8 cellular contexts compared by ENCODE assay signal in the genomic region with DNA sequence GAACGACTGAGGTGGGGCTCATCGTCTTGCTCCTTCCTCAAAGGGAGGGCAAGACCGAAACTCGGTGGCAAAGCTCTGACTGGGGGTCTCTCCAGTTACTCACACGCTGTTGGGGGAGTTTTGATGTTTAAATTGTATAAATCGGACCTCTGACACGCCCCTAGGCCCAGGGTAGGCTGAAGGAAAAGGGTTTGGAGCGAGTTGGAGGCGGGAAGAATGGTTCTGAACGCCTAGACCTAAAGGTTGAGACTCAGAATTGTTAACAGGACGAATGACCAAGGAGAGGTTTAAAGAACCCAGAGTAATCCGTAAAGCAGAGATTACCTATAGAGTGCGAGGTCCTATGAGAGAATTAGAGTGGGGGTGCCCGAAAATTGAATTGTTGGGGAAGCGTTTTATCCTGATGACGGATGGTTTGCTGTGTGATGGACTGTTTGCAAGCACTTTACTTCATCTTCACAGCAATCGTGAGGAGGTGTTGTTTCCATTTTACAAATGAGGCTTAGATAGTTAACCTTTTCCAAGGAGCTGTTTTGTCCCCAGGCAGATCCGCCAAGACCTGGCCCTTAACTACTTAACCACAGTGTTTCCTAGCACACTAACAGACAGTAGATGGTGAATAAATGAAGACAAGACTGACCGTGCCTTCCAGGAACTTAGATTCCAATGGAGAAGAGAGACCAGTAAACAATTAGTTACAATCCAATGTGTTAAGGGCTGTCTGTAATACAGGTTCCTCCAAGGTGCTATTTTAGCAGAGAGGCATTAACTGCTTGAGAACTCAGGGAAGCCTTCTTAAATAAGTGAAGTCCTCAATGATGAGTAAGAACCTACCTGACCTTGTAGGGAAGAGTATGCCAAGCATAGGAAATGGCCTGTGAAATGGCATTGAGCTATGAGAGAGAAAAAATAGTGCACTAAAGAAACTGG. TPM values are rescaled to one million over a fixed set of nuclear protein-coding genes. Genes with fewer than 3 reads are reported as not detected.
DNase-seq lines count a peak whose midpoint lies in the region; ATAC-seq and TF ChIP-seq lines count a peak whose summit lies in the region.

No MANE protein-coding gene starts in this region.

- no peaks in the 10 kb centered on the region for H3K9me3 ChIP-seq in CD4-positive, alpha-beta memory T cell (ENCODE audit: control insufficient read depth in 1 of 2, low read length in 2 of 2)
- no peaks in the 10 kb centered on the region for H3K9me3 ChIP-seq in mucosa of descending colon

- POLR2A ChIA-PET in CD4-positive, alpha-beta memory T cell (lab: Charles Lee; ENCODE audit: partially characterized antibody) = interaction anchor here (1.0 to 2.4 kb wide), 8 partner anchors 20 to 820 kb away, joined by 3 to 22 read pairs (median 6); a partner anchor contains a TSS

- H3K27me3 Mint-ChIP-seq in CD4-positive, alpha-beta memory T cell = no peaks in the 10 kb centered on the region

- H3K36me3 ChIP-seq in CD4-positive, alpha-beta memory T cell (ENCODE audit: insufficient read depth, low read length) = no peaks in the 10 kb centered on the region
- H3K36me3 ChIP-seq in mucosa of descending colon (ENCODE audit: low read depth) = no peaks in the 10 kb centered on the region

- H3K27me3 ChIP-seq in CD4-positive, alpha-beta memory T cell (ENCODE audit: insufficient read depth, low read length) = no peaks in the 10 kb centered on the region

- no peak for TF ChIP-seq CTCF in mucosa of descending colon (IDR thresholded peaks at IDR 0.05)

- H3K4me3 Mint-ChIP-seq in CD4-positive, alpha-beta memory T cell = peak overlapping the region; percentile 94 to 98 (median 96)

- peak overlapping the region; percentile 95 for H3K27ac ChIP-seq in CD4-positive, alpha-beta memory T cell (ENCODE audit: low read depth, low read length)
- H3K27ac ChIP-seq in cingulate gyrus (ENCODE audit: low read depth, low read length) = peak overlapping the region; percentile 95

- peaks cover 36 to 49% (median 43%) of the 10 kb centered on the region in 4 donors for H3K4me1 Mint-ChIP-seq in CD4-positive, alpha-beta memory T cell

- peak overlapping the region; percentile 91 to 100 (median 99) for H3K27ac Mint-ChIP-seq in CD4-positive, alpha-beta memory T cell

- ATAC-seq in mucosa of descending colon = peak; percentile 5
- no peak for ATAC-seq in HG02973 (IDR thresholded peaks at IDR 0.05; ENCODE audit: unreplicated experiment)
- ATAC-seq in GM21717 (IDR thresholded peaks at IDR 0.05; ENCODE audit: unreplicated experiment) = no peak

- H3K9me3 Mint-ChIP-seq in CD4-positive, alpha-beta memory T cell = peaks cover 0 to 3% (median 0%) of the 10 kb centered on the region in 8 donors

- DNase-seq in CD4-positive, alpha-beta memory T cell = no peak
- peak; percentile 38 for DNase-seq in NAMALWA (ENCODE audit: low spot score)
- peak in 1 of 3 donors; percentile 18 for DNase-seq in mucosa of descending colon
- DNase-seq in activated CD4-positive, CD25-positive, alpha-beta regulatory T cell treated with anti-CD3 and anti-CD28 coated beads, Interleukin-2, amount 50 U/mL, for 72 hours = no peak
- no peak for DNase-seq in UCSD-AML1 (lab: John Stamatoyannopoulos, UW; ENCODE audit: unreplicated experiment)

- H3K36me3 Mint-ChIP-seq in CD4-positive, alpha-beta memory T cell = peaks cover 0 to 8% of the 10 kb centered on the region in 2 donors

- intact Hi-C loops in CD4-positive, alpha-beta memory T cell (cut with micrococcal nuclease) = loop anchor here (1.0 to 5.0 kb wide), 6 partner anchors 25 to 1775 kb away; a partner anchor contains a TSS
- intact Hi-C loops in mucosa of descending colon (cut with DNase I, micrococcal nuclease) = no loop called here

- peaks cover 47% of the 10 kb centered on the region for H3K4me1 ChIP-seq in CD4-positive, alpha-beta memory T cell (ENCODE audit: insufficient read depth, low read length)
- peaks cover 19% of the 10 kb centered on the region for H3K4me1 ChIP-seq in mucosa of descending colon (ENCODE audit: low read depth)

- H3K4me3 ChIP-seq in CD4-positive, alpha-beta memory T cell (ENCODE audit: low read length in 2 of 2) = peak overlapping the region; percentile 90 to 98
- H3K4me3 ChIP-seq in mucosa of descending colon = peak overlapping the region; percentile 100

- CTCF ChIA-PET in CD4-positive, alpha-beta memory T cell (lab: Charles Lee; ENCODE audit: partially characterized antibody) = interaction anchor here (1.0 to 2.8 kb wide), 2 partner anchors 25 to 36 kb away, joined by 3 to 11 read pairs; a partner anchor contains a TSS

RNA-seq across cellular contexts. Expression of a gene that starts 0.9 kb away (rescaled TPM):
- total RNA-seq in CD4-positive, alpha-beta memory T cell = 10 to 100 TPM; 71.2 to 72.8 TPM
- 100 to 1,000 TPM; 199 to 227 TPM for polyA plus RNA-seq in CD4-positive, alpha-beta memory T cell
- total RNA-seq in mucosa of descending colon = 10 to 100 TPM; 65.5 to 92.2 (median 81.3) TPM

RNA-seq across cellular contexts. Expression of a gene that starts 24.6 kb away (rescaled TPM):
- 10 to 100 TPM; 40.1 to 43.2 TPM for total RNA-seq in CD4-positive, alpha-beta memory T cell
- polyA plus RNA-seq in CD4-positive, alpha-beta memory T cell = 10 to 100 TPM; 75.7 to 92.8 TPM
- total RNA-seq in mucosa of descending colon = 10 to 100 TPM; 51.3 to 62.4 (median 61.5) TPM
